In genomic region chr12:58920102-58920955, GRCh38 we compare ENCODE assay signal across 8 cellular contexts. TPM values are rescaled to one million over a fixed set of nuclear protein-coding genes. Genes with fewer than 3 reads are reported as not detected.
A peak's percentile ranks its signal among the peaks of the same experiment; 100 is the strongest.
DNase-seq lines count a peak whose midpoint lies in the region; ATAC-seq and TF ChIP-seq lines count a peak whose summit lies in the region.

LRIG3 (minus strand) TSS chr12:58920504; CDS start chr12:58920235, 269 bp downstream.

- peak; percentile 44 for TF ChIP-seq CTCF in neural progenitor cell (IDR thresholded peaks at IDR 0.05)

- H3K27me3 ChIP-seq in neural progenitor cell: no peaks in the 10 kb centered on the region
- H3K27me3 ChIP-seq in CD8-positive, alpha-beta memory T cell (ENCODE audit: insufficient read depth, low read length, poor library complexity, severe bottlenecking): no peaks in the 10 kb centered on the region

- DNase-seq in AG08396 (ENCODE audit: low spot score): peak; percentile 94
- DNase-seq in NCI-H2171 (lab: John Stamatoyannopoulos, UW): peak; percentile 89
- DNase-seq in globus pallidus (ENCODE audit: low spot score): peak; percentile 88
- DNase-seq in neural progenitor cell (ENCODE audit: low spot score): peak; percentile 92
- DNase-seq in CD8-positive, alpha-beta memory T cell: no peak

- H2AFZ ChIP-seq in neural progenitor cell (replicated peaks): peak within 1 kb of the TSS; percentile 89

- H3K27me3 Mint-ChIP-seq in activated naive CD8-positive, alpha-beta T cell: peaks cover 31% of the 10 kb centered on the region
- no peaks in the 10 kb centered on the region for H3K27me3 Mint-ChIP-seq in neural progenitor cell (ENCODE audit: insufficient read depth, low read depth)
- H3K27me3 Mint-ChIP-seq in CD8-positive, alpha-beta memory T cell: peaks cover 5 to 33% of the 10 kb centered on the region in 2 donors

- H3K4me3 Mint-ChIP-seq in activated naive CD8-positive, alpha-beta T cell: peak within 1 kb of the TSS; percentile 58
- peak within 1 kb of the TSS; percentile 93 for H3K4me3 Mint-ChIP-seq in neural progenitor cell
- H3K4me3 Mint-ChIP-seq in CD8-positive, alpha-beta memory T cell: peak within 1 kb of the TSS in 2 of 7 donors; percentile 19 to 72

- peaks cover 33% of the 10 kb centered on the region for H4K20me1 ChIP-seq in neural progenitor cell (ENCODE audit: low read depth)

- H3K4me2 ChIP-seq in neural progenitor cell: peak within 1 kb of the TSS; percentile 98

- H3K27ac Mint-ChIP-seq in activated naive CD8-positive, alpha-beta T cell: no peak within 1 kb of the TSS
- H3K27ac Mint-ChIP-seq in neural progenitor cell: peak within 1 kb of the TSS; percentile 87
- no peak within 1 kb of the TSS for H3K27ac Mint-ChIP-seq in CD8-positive, alpha-beta memory T cell

- H3K79me2 ChIP-seq in neural progenitor cell (ENCODE audit: low read depth): peaks cover 46% of the 10 kb centered on the region

- no peaks in the 10 kb centered on the region for H3K36me3 Mint-ChIP-seq in activated naive CD8-positive, alpha-beta T cell
- no peaks in the 10 kb centered on the region for H3K36me3 Mint-ChIP-seq in neural progenitor cell
- no peaks in the 10 kb centered on the region for H3K36me3 Mint-ChIP-seq in CD8-positive, alpha-beta memory T cell

- H3K9me3 Mint-ChIP-seq in activated naive CD8-positive, alpha-beta T cell (ENCODE audit: low read depth): peaks cover 7% of the 10 kb centered on the region
- no peaks in the 10 kb centered on the region for H3K9me3 Mint-ChIP-seq in neural progenitor cell
- H3K9me3 Mint-ChIP-seq in CD8-positive, alpha-beta memory T cell: peaks cover 0 to 6% (median 0%) of the 10 kb centered on the region in 5 donors

- H3K4me3 ChIP-seq in neural progenitor cell: peak within 1 kb of the TSS; percentile 86
- no peak within 1 kb of the TSS for H3K4me3 ChIP-seq in CD8-positive, alpha-beta memory T cell (ENCODE audit: low read length)

- H3K36me3 ChIP-seq in neural progenitor cell: no peaks in the 10 kb centered on the region
- H3K36me3 ChIP-seq in CD8-positive, alpha-beta memory T cell (ENCODE audit: insufficient read depth, low read length): no peaks in the 10 kb centered on the region

- H3K27ac ChIP-seq in neural progenitor cell: peak within 1 kb of the TSS; percentile 90
- no peak within 1 kb of the TSS for H3K27ac ChIP-seq in CD8-positive, alpha-beta memory T cell (ENCODE audit: low read depth, low read length)

- peaks cover 59% of the 10 kb centered on the region for H3F3A ChIP-seq in neural progenitor cell (ENCODE audit: low read depth)

- H3K9me3 ChIP-seq in neural progenitor cell (ENCODE audit: low read depth): no peaks in the 10 kb centered on the region
- H3K9me3 ChIP-seq in CD8-positive, alpha-beta memory T cell (ENCODE audit: low read length): no peaks in the 10 kb centered on the region

- ATAC-seq in GM18520 (IDR thresholded peaks at IDR 0.05; ENCODE audit: unreplicated experiment) (peak; percentile 83), HG02981 (IDR thresholded peaks at IDR 0.05; ENCODE audit: unreplicated experiment) (peak; percentile 91)

- POLR2A ChIA-PET in CD8-positive, alpha-beta memory T cell (lab: Charles Lee): no interaction called here

- H3K4me1 ChIP-seq in neural progenitor cell: peaks cover 38% of the 10 kb centered on the region
- no peaks in the 10 kb centered on the region for H3K4me1 ChIP-seq in CD8-positive, alpha-beta memory T cell (ENCODE audit: insufficient read depth, low read length)

- peak within 1 kb of the TSS; percentile 33 for H3K9ac ChIP-seq in neural progenitor cell

- H3K4me1 Mint-ChIP-seq in activated naive CD8-positive, alpha-beta T cell (ENCODE audit: low read depth): peaks cover 5% of the 10 kb centered on the region
- peaks cover 43% of the 10 kb centered on the region for H3K4me1 Mint-ChIP-seq in neural progenitor cell
- H3K4me1 Mint-ChIP-seq in CD8-positive, alpha-beta memory T cell: peaks cover 0 to 5% (median 0%) of the 10 kb centered on the region in 3 donors

- CTCF ChIA-PET in CD8-positive, alpha-beta memory T cell (lab: Charles Lee): no interaction called here

RNA-seq across cellular contexts. Expression of gene LRIG3, which starts in this region (rescaled TPM):
- 56.2 and 67.5 TPM in 2 replicates for total RNA-seq in neural progenitor cell (ENCODE audit: low replicate concordance)
- total RNA-seq in CD8-positive, alpha-beta memory T cell: under 1 TPM in 1 of 2 experiments, not detected in 1; 0.22 TPM
- polyA plus RNA-seq in CD8-positive, alpha-beta memory T cell: not detected

Comparison
In these comparisons a context has a peak if more than half of its experiments do, and no peak if none do; other contexts are left out.
1. RNA of gene LRIG3 (total RNA-seq): 56.2 to 67.5 TPM in neural progenitor cell; 0.22 TPM in CD8-positive, alpha-beta memory T cell; every median in the first group is over 10 times any median in the second.
2. DNase-seq: peak in AG08396 (single experiment), NCI-H2171 (single experiment), globus pallidus (single experiment) and neural progenitor cell (single experiment); none in CD8-positive, alpha-beta memory T cell (0 of 5).